33 cellular contexts compared by ENCODE assay signal in the genomic region with DNA sequence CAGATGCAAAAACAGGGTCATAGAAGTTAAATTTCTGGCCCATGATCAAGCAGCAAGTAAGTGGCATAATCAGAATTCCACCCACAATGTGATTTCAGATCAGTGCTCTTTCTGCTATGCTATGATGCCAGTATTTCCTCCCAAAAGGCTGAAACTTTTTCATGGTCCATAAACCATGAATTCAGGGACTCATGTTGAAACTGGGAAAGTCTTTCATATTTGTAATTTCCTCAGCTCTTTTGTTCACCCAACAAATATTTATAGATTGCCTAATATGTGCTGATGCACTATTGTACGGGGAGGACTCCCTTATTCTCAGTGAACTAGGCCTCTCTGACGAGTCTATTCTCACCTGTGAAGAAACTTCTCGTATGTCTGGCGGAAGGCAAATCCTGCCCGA.
"Had no signal": no experiment of that assay in that cellular context is flagged by ENCODE, and none has a peak within 500 bp of the region (broad histone marks: within the 10 kb centered on the region; RNA-seq: fewer than 3 reads in every experiment).

No MANE protein-coding gene starts in this region.

- ATAC-seq: activated naive CD4-positive, alpha-beta T cell treated with anti-CD3 and anti-CD28 coated beads, Interleukin-2, amount 50 U/mL, for 72 hours; activated T-cell treated with anti-CD3 and anti-CD28 coated beads, Interleukin-2, amount 50 U/mL, for 4 hours; SK-N-SH treated with all-trans-retinoic acid at 6 μM for 48 hours; T-cell had no signal

- H3K27me3 ChIP-seq: adrenal gland, brain microvascular endothelial cell, MG63, Peyer's patch, SJSA1 had no signal

- DNase-seq: activated B cell treated with CpG ODN at 0.5 μM for 24 hours; activated CD4-positive, alpha-beta memory T cell treated with anti-CD3 and anti-CD28 coated beads for 36 hours; activated CD4-positive, alpha-beta T cell treated with anti-CD3 and anti-CD28 coated beads for 4 hours; activated CD4-positive, alpha-beta T cell treated with anti-CD3 and anti-CD28 coated beads, Interleukin-2, amount 50 U/mL, for 1 hour; activated CD4-positive, CD25-positive, alpha-beta regulatory T cell treated with anti-CD3 and anti-CD28 coated beads, Interleukin-2, amount 50 U/mL, for 72 hours; activated CD8-positive, alpha-beta memory T cell treated with anti-CD3 and anti-CD28 coated beads, Interleukin-2, amount 50 U/mL, for 4 hours; activated gamma-delta T cell treated with Interleukin-2 at 50 U/mL for 16 hours; activated naive CD4-positive, alpha-beta T cell treated with anti-CD3 and anti-CD28 coated beads for 36 hours; activated T-cell treated with anti-CD3 and anti-CD28 coated beads for 4 hours; activated T-cell treated with anti-CD3 and anti-CD28 coated beads, Interleukin-2, amount 50 U/mL, for 4 hours; adrenal gland; aorta; brain microvascular endothelial cell; central memory CD4-positive, alpha-beta T cell; Kasumi-1; MG63; NCI-H1048; NCI-H1105 treated with DMSO at 0.1 percent for 48 hours; NCI-H1436; NCI-H1694; NCI-H1930; NCI-H345; NCI-H524 treated with DMSO at 0.1 percent for 48 hours; Peyer's patch; RPMI8226; SHP77 treated with DMSO at 0.1 percent for 48 hours; T-cell; T-helper 2 cell; T-helper 9 cell had no signal

- H3K4me3 ChIP-seq: adrenal gland, MG63, Peyer's patch, SJSA1 had no signal

- H3K27ac ChIP-seq: adrenal gland, brain microvascular endothelial cell, Peyer's patch, SJSA1, VCaP had no signal
